8 cellular contexts compared by ENCODE assay signal in the genomic region with DNA sequence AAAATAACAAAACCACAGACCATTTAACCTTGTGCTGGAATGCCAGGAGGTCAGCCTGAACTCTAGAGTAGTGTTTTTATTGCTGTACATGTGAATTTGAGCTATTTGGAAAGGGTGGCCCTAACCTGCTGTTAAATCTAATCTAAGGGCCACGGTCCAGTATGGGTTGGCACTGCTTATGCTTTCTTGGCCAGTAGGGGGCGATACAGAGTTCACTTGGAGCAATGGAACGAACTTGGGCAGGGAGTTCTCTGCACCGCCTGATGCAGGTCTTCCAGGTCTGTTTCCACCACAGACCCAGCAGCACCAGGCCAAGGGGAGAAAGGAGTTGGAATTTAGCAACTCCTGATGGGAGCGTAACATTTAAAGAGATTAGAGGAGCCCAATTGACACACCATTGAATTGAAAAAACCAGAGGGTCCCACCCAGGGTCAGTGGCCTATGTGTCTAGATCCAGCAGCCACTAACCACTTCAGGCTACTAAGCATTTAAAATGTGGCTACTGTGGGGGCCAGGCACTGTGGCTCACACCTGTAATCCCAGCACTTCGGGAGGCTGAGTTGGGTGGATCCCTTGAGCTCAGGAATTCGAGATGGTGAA.
DNase-seq lines count a peak whose midpoint lies in the region; ATAC-seq and TF ChIP-seq lines count a peak whose summit lies in the region.

No MANE protein-coding gene starts in this region.

- intact Hi-C loops in mammary epithelial cell (cut with micrococcal nuclease), result loop anchor here (5.0 kb wide), 1 partner anchor 230 kb away; no protein-coding TSS in a partner anchor
- intact Hi-C loops in tibial artery (cut with DNase I; ENCODE audit: low total_unique reads), result no loop called here

- H3K27me3 Mint-ChIP-seq in naive thymus-derived CD8-positive, alpha-beta T cell, result no peaks in the 10 kb centered on the region

- POLR2A ChIA-PET in naive thymus-derived CD8-positive, alpha-beta T cell (lab: Charles Lee), result interaction anchor here (1.3 kb wide), 1 partner anchor 220 kb away, joined by 3 read pairs; no protein-coding TSS in a partner anchor

- H3K36me3 ChIP-seq in WERI-Rb-1 (no peaks in the 10 kb centered on the region), mammary epithelial cell (ENCODE audit: insufficient read depth, low read length) (no peaks in the 10 kb centered on the region), tibial artery (peaks cover 0 to 15% (median 7%) of the 10 kb centered on the region in 3 donors)

- no TSS peak for BruUV-seq in mammary epithelial cell (replicated peaks; lab: Mats Ljungman, UMichigan)

- H3K4me1 Mint-ChIP-seq in naive thymus-derived CD8-positive, alpha-beta T cell, result peaks cover 0 to 13% (median 7%) of the 10 kb centered on the region in 4 donors

- WGBS in mammary epithelial cell (ENCODE audit: low coverage, missing lambda C conversion rate), result 79% methylated on average over 6 of the region's 7 CpGs

- no peak overlapping the region for H3K9ac ChIP-seq in mammary epithelial cell (ENCODE audit: insufficient read depth, low read length)

- peak overlapping the region in 1 of 10 donors; percentile 49 for H3K4me3 Mint-ChIP-seq in naive thymus-derived CD8-positive, alpha-beta T cell

- H3K4me2 ChIP-seq in mammary epithelial cell (ENCODE audit: insufficient read depth, low read depth, low read length), result no peak overlapping the region

- DNase-seq in ELF-1 (ENCODE audit: low read depth, low spot score) (peak; percentile 86), WERI-Rb-1 (peak; percentile 66), mammary epithelial cell (no peak), tibial artery (peak in 1 of 2 donors; percentile 56)
- DNase-seq in naive thymus-derived CD8-positive, alpha-beta T cell, result peak; percentile 19 to 82 (median 66)

- in situ Hi-C loops in mammary epithelial cell (cut with MboI; ENCODE audit: low sequenced_read_pairs in 2 of 2), result no loop called here

- peak; percentile 48 for ATAC-seq in HG03460 (IDR thresholded peaks at IDR 0.05; ENCODE audit: unreplicated experiment)
- ATAC-seq in naive thymus-derived CD8-positive, alpha-beta T cell, result peak; percentile 76 to 87
- no peak for ATAC-seq in HG02884 (IDR thresholded peaks at IDR 0.05; ENCODE audit: unreplicated experiment)
- no peak for ATAC-seq in GM21528 (IDR thresholded peaks at IDR 0.05; ENCODE audit: low FRiP score, unreplicated experiment)

- H3K79me2 ChIP-seq in mammary epithelial cell (ENCODE audit: insufficient read depth, low read length), result no peaks in the 10 kb centered on the region

- H4K20me1 ChIP-seq in mammary epithelial cell (ENCODE audit: insufficient read depth, low read length), result no peaks in the 10 kb centered on the region

- no peak overlapping the region for H2AFZ ChIP-seq in mammary epithelial cell (ENCODE audit: low read depth, low read length)

- CTCF ChIA-PET in mammary epithelial cell (lab: Charles Lee; ENCODE audit: low non-redundant PET), result no interaction called here

- H3K9me3 ChIP-seq in WERI-Rb-1 (ENCODE audit: severe bottlenecking), result no peaks in the 10 kb centered on the region
- no peaks in the 10 kb centered on the region for H3K9me3 ChIP-seq in mammary epithelial cell (replicated peaks; ENCODE audit: insufficient read depth, low read length)
- H3K9me3 ChIP-seq in tibial artery, result no peaks in the 10 kb centered on the region

- dilution Hi-C loops in mammary epithelial cell (cut with HindIII; ENCODE audit: low sequenced_read_pairs), result loop anchor here (25.0 kb wide), 1 partner anchor 505 kb away; no protein-coding TSS in a partner anchor

- H3K27ac Mint-ChIP-seq in naive thymus-derived CD8-positive, alpha-beta T cell, result peak overlapping the region in 3 of 10 donors; percentile 6 to 82 (median 44)

- TF ChIP-seq CTCF in WERI-Rb-1 (IDR thresholded peaks at IDR 0.05; ENCODE audit: low read depth, low read length), result peak; percentile 68
- TF ChIP-seq CTCF in mammary epithelial cell (conservative IDR thresholded peaks at IDR 0.05 in 1 of 2, IDR thresholded peaks at IDR 0.05 in 1 of 2; ENCODE audit: extremely low read depth in 1 of 2, insufficient read depth in 1 of 2, low read depth in 1 of 2, low read length in 2 of 2), result peak; percentile 76 to 86
- TF ChIP-seq CTCF in tibial artery (IDR thresholded peaks at IDR 0.05), result peak; percentile 47 to 50

- H3K4me3 ChIP-seq in WERI-Rb-1 (ENCODE audit: low read depth, low read length), result no peak overlapping the region
- H3K4me3 ChIP-seq in mammary epithelial cell (replicated peaks in 1 of 3; ENCODE audit: insufficient read depth in 1 of 3, low read depth in 2 of 3, low read length in 3 of 3), result no peak overlapping the region
- H3K4me3 ChIP-seq in tibial artery, result no peak overlapping the region

- peaks cover 0 to 54% (median 29%) of the 10 kb centered on the region in 3 donors for H3K36me3 Mint-ChIP-seq in naive thymus-derived CD8-positive, alpha-beta T cell

- H3K9me3 Mint-ChIP-seq in naive thymus-derived CD8-positive, alpha-beta T cell, result no peaks in the 10 kb centered on the region

- H3K27me3 ChIP-seq in WERI-Rb-1 (ENCODE audit: insufficient read depth, low read depth, severe bottlenecking), result no peaks in the 10 kb centered on the region
- no peaks in the 10 kb centered on the region for H3K27me3 ChIP-seq in mammary epithelial cell (ENCODE audit: insufficient read depth, low read length)
- H3K27me3 ChIP-seq in tibial artery, result no peaks in the 10 kb centered on the region

- no peak overlapping the region for H3K27ac ChIP-seq in WERI-Rb-1
- H3K27ac ChIP-seq in mammary epithelial cell (ENCODE audit: insufficient read depth, low read depth, low read length), result no peak overlapping the region
- no peak overlapping the region for H3K27ac ChIP-seq in tibial artery

- H3K4me1 ChIP-seq in mammary epithelial cell (ENCODE audit: insufficient read depth, low read length) (no peaks in the 10 kb centered on the region), tibial artery (peaks cover 0 to 9% (median 6%) of the 10 kb centered on the region in 4 donors)

Comparison
In these comparisons a context has a peak if more than half of its experiments do, and no peak if none do; other contexts are left out.
1. ATAC-seq: peak in HG03460 (single experiment) and naive thymus-derived CD8-positive, alpha-beta T cell (2 of 2); none in HG02884 (single experiment) and GM21528 (single experiment).
2. Peak in every context shown above with its lines, with median percentiles within 50 percentile points of each other: CTCF ChIP-seq.